8 cellular contexts compared by ENCODE assay signal in genomic region chr16:46789499-46790414, GRCh38. TPM values are rescaled to one million over a fixed set of nuclear protein-coding genes. Genes with fewer than 3 reads are reported as not detected.
DNase-seq lines count a peak whose midpoint lies in the region; ATAC-seq and TF ChIP-seq lines count a peak whose summit lies in the region.

No MANE protein-coding gene starts in this region.

- H3K27ac ChIP-seq in Peyer's patch (peak overlapping the region; percentile 3 to 81 (median 30)), neutrophil (peak overlapping the region; percentile 33), stomach smooth muscle (ENCODE audit: low read length) (no peak overlapping the region)

- POLR2A ChIA-PET in AG04449 (lab: Yijun Ruan, JAX): interaction anchor here (0.8 to 0.9 kb wide), 2 partner anchors 9 to 18 kb away, joined by 3 to 4 read pairs; no protein-coding TSS in a partner anchor

- CTCF ChIA-PET in AG04449 (lab: Yijun Ruan, JAX): interaction anchor here (2.6 kb wide), 1 partner anchor 12 kb away, joined by 16 read pairs; no protein-coding TSS in a partner anchor

- TF ChIP-seq CTCF in AG04449 (IDR thresholded peaks at IDR 0.05; ENCODE audit: insufficient read depth, low read length, missing control alignments): no peak
- no peak for TF ChIP-seq CTCF in Peyer's patch (IDR thresholded peaks at IDR 0.05)
- TF ChIP-seq CTCF in foreskin fibroblast (IDR thresholded peaks at IDR 0.05; ENCODE audit: low read depth, low read length): no peak
- no peak for TF ChIP-seq CTCF in neutrophil (IDR thresholded peaks at IDR 0.05)

- H3K27me3 ChIP-seq in Peyer's patch (no peaks in the 10 kb centered on the region), neutrophil (no peaks in the 10 kb centered on the region), stomach smooth muscle (ENCODE audit: control insufficient read depth in 1 of 2, insufficient read depth in 2 of 2, low read length in 2 of 2) (no peaks in the 10 kb centered on the region)

- DNase-seq in AG04449 (ENCODE audit: low read depth, low spot score) (no peak), Peyer's patch (peak; percentile 83 to 91 (median 89)), activated gamma-delta T cell (lab: John Stamatoyannopoulos, UW) (peak; percentile 71), foreskin fibroblast (peak; percentile 61 to 84)

- TF ChIP-seq POLR2A in Peyer's patch (IDR thresholded peaks at IDR 0.05): peak in 1 of 2 donors; percentile 24

- H3K4me3 ChIP-seq in AG04449 (ENCODE audit: low read depth, low read length) (peak overlapping the region; percentile 65), Peyer's patch (peak overlapping the region; percentile 51 to 71 (median 68)), foreskin fibroblast (ENCODE audit: low read depth in 1 of 2, low read length in 2 of 2) (peak overlapping the region; percentile 61 to 62), neutrophil (ENCODE audit: low read depth in 1 of 2, low read length in 1 of 2) (peak overlapping the region; percentile 60 to 76), stomach smooth muscle (ENCODE audit: low read length in 2 of 2) (peak overlapping the region; percentile 69 to 80)

- H3K9ac ChIP-seq in stomach smooth muscle (ENCODE audit: low read length in 2 of 2): peak overlapping the region; percentile 26 to 55

- H3K9me3 ChIP-seq in Peyer's patch (peaks cover 0 to 11% (median 4%) of the 10 kb centered on the region in 4 donors), neutrophil (no peaks in the 10 kb centered on the region), stomach smooth muscle (ENCODE audit: control insufficient read depth in 2 of 2, low read length in 2 of 2) (peaks cover 0 to 2% of the 10 kb centered on the region in 2 donors)

- H3K36me3 ChIP-seq in Peyer's patch (no peaks in the 10 kb centered on the region), neutrophil (no peaks in the 10 kb centered on the region), stomach smooth muscle (ENCODE audit: control insufficient read depth in 2 of 2, insufficient read depth in 2 of 2, low read length in 2 of 2) (no peaks in the 10 kb centered on the region)

- H3K4me1 ChIP-seq in Peyer's patch: no peaks in the 10 kb centered on the region
- peaks cover 9 to 12% of the 10 kb centered on the region in 2 experiments for H3K4me1 ChIP-seq in neutrophil (ENCODE audit: control insufficient read depth in 1 of 2, insufficient read depth in 1 of 2, low read depth in 1 of 2, low read length in 1 of 2)
- H3K4me1 ChIP-seq in stomach smooth muscle (ENCODE audit: control insufficient read depth, insufficient read depth, low read length): peaks cover 5% of the 10 kb centered on the region

- ATAC-seq in GM19023 (IDR thresholded peaks at IDR 0.05; ENCODE audit: unreplicated experiment) (peak; percentile 90), HG03159 (IDR thresholded peaks at IDR 0.05; ENCODE audit: unreplicated experiment) (peak; percentile 79)

RNA-seq across cellular contexts. Expression of gene C16orf87, which starts 41.2 kb away (rescaled TPM):
- 10 to 100 TPM in 2 of 4 donors, 1 to 10 TPM in 2; 7.9 to 13.5 (median 10.6) TPM for total RNA-seq in Peyer's patch

RNA-seq across cellular contexts. Expression of gene MYLK3, which starts 41.6 kb away (rescaled TPM):
- not detected for total RNA-seq in Peyer's patch
